ENCODE assay signal across 9 cellular contexts in the genomic region with DNA sequence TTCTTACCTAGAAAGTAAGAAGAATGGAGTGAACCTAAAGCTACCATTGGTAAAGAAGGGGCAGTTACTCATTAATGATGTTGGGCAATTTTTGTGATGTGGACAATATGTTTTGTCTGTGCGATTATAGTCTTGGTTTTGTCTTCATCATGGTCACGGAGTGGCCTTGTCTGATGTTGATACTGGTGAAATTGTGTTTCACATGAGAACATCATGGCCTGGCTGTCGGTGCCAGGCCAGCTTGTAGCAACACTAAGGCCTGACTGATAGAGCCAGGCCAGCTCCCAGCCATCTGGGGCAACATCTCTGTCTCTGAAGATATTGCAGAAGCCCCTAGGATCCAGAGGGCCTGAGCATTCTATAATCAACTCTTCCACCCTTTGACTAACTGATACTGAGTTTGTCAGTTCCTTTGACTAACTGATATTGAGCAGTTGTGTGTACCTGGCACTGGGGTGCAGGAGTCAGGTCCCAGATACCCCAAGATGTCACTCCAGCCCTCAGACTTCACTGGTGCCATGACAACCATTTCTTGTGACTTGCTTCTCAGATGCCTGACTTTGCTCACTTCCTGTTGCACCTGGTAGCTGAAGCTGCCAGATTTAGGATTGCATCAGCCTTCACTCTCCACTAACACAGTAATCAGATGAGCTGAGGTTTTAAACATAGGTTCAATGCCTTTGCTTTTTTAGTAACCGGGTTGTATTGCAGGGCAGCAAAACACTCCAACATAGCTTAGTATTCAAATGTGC.
DNase-seq lines count a peak whose midpoint lies in the region; ATAC-seq and TF ChIP-seq lines count a peak whose summit lies in the region.
"Had no signal": no experiment of that assay in that cellular context is flagged by ENCODE, and none has a peak within 500 bp of the region (broad histone marks: within the 10 kb centered on the region; RNA-seq: fewer than 3 reads in every experiment).

No MANE protein-coding gene starts in this region.

- peaks cover 65% of the 10 kb centered on the region for H3K4me1 ChIP-seq in thymus (ENCODE audit: control insufficient read depth, insufficient read depth, low read length)
- H3K4me1 ChIP-seq in left lung, result no peaks in the 10 kb centered on the region

- H3K36me3 ChIP-seq in thymus (ENCODE audit: control insufficient read depth, insufficient read depth) (peaks cover 10% of the 10 kb centered on the region), left lung (peaks cover 0 to 48% of the 10 kb centered on the region in 2 donors)

- peaks cover 5% of the 10 kb centered on the region for H3K9me3 Mint-ChIP-seq in CD4-positive, alpha-beta T cell
- peaks cover 15% of the 10 kb centered on the region for H3K9me3 Mint-ChIP-seq in activated T-helper 2 cell treated with anti-CD3 and anti-CD28 coated beads, Interferon-gamma antibody, Interleukin-2, Interleukin-4, amounts not matched to agents 10 μg/mL and 5 μg/mL and 100 μg/mL, durations not matched to agents 14 hours and 24 hours and 36 hours

- H3K4me3 ChIP-seq in thymus (ENCODE audit: low read length) (no peak overlapping the region), left lung (no peak overlapping the region)

- peak overlapping the region; percentile 62 for H3K4me3 Mint-ChIP-seq in CD4-positive, alpha-beta T cell
- no peak overlapping the region for H3K4me3 Mint-ChIP-seq in activated T-helper 2 cell treated with anti-CD3 and anti-CD28 coated beads, Interferon-gamma antibody, Interleukin-2, Interleukin-4, amounts not matched to agents 10 μg/mL and 5 μg/mL and 100 μg/mL, durations not matched to agents 14 hours and 24 hours and 36 hours (ENCODE audit: low read depth)
- H3K4me3 Mint-ChIP-seq: brain had no signal

- DNase-seq in CD4-positive, alpha-beta T cell, result peak in 3 of 10 experiments; percentile 17 to 57 (median 19)
- DNase-seq in activated T-helper 2 cell treated with anti-CD3 and anti-CD28 coated beads, Interferon-gamma antibody, Interleukin-2, Interleukin-4, amounts not matched to agents 10 μg/mL and 5 μg/mL and 100 μg/mL, durations not matched to agents 14 hours and 24 hours and 36 hours (ENCODE audit: low spot score), result peak; percentile 37
- DNase-seq in left lung, result no peak
- DNase-seq in NCI-H1105 (lab: John Stamatoyannopoulos, UW), result no peak
- no peak for DNase-seq in iPS-NIHi7 (ENCODE audit: extremely low spot score)

- TF ChIP-seq CTCF in CD4-positive, alpha-beta T cell (IDR thresholded peaks at IDR 0.05), result no peak
- TF ChIP-seq CTCF in left lung (IDR thresholded peaks at IDR 0.05), result no peak

- no peaks in the 10 kb centered on the region for H3K9me3 ChIP-seq in CD4-positive, alpha-beta T cell (ENCODE audit: control insufficient read depth, low read length)
- no peaks in the 10 kb centered on the region for H3K9me3 ChIP-seq in thymus (ENCODE audit: control insufficient read depth)
- H3K9me3 ChIP-seq in left lung, result peaks cover 0 to 17% of the 10 kb centered on the region in 2 donors

- intact Hi-C loops in CD4-positive, alpha-beta T cell (cut with DNase I, micrococcal nuclease), result loop anchor here in 1 of 2 experiments (10.0 kb wide), 1 partner anchor 59 kb away; a partner anchor contains a TSS
- intact Hi-C loops in activated T-helper 2 cell treated with anti-CD3 and anti-CD28 coated beads, Interferon-gamma antibody, Interleukin-2, Interleukin-4, amounts not matched to agents 10 μg/mL and 5 μg/mL and 100 μg/mL, durations not matched to agents 14 hours and 24 hours and 36 hours (cut with micrococcal nuclease), result no loop called here
- intact Hi-C loops in left lung (cut with DNase I), result no loop called here

- H3K27me3 Mint-ChIP-seq in CD4-positive, alpha-beta T cell, result no peaks in the 10 kb centered on the region
- no peaks in the 10 kb centered on the region for H3K27me3 Mint-ChIP-seq in activated T-helper 2 cell treated with anti-CD3 and anti-CD28 coated beads, Interferon-gamma antibody, Interleukin-2, Interleukin-4, amounts not matched to agents 10 μg/mL and 5 μg/mL and 100 μg/mL, durations not matched to agents 14 hours and 24 hours and 36 hours (ENCODE audit: low read depth)
- H3K27me3 Mint-ChIP-seq: brain had no signal

- peak overlapping the region; percentile 22 for H3K27ac ChIP-seq in CD4-positive, alpha-beta T cell (ENCODE audit: low read depth, low read length)
- H3K27ac ChIP-seq in thymus (ENCODE audit: low read depth) (peak overlapping the region; percentile 87), left lung (no peak overlapping the region)

- peak overlapping the region; percentile 89 for H3K27ac Mint-ChIP-seq in CD4-positive, alpha-beta T cell
- peak overlapping the region; percentile 75 for H3K27ac Mint-ChIP-seq in activated T-helper 2 cell treated with anti-CD3 and anti-CD28 coated beads, Interferon-gamma antibody, Interleukin-2, Interleukin-4, amounts not matched to agents 10 μg/mL and 5 μg/mL and 100 μg/mL, durations not matched to agents 14 hours and 24 hours and 36 hours

- POLR2A ChIA-PET in CD4-positive, alpha-beta T cell (lab: Charles Lee), result interaction anchor here (1.0 to 1.3 kb wide), 3 partner anchors 12 to 126 kb away, joined by 4 to 7 read pairs (median 5); no protein-coding TSS in a partner anchor

- H3K27me3 ChIP-seq in CD4-positive, alpha-beta T cell (ENCODE audit: control insufficient read depth, insufficient read depth, low read length), result no peaks in the 10 kb centered on the region
- H3K27me3 ChIP-seq in thymus (ENCODE audit: control insufficient read depth, insufficient read depth), result no peaks in the 10 kb centered on the region
- H3K27me3 ChIP-seq in left lung, result no peaks in the 10 kb centered on the region

- 72% methylated on average over 4 of the region's 4 CpGs for WGBS in thymus

- CTCF ChIA-PET in CD4-positive, alpha-beta T cell (lab: Charles Lee), result interaction anchor here (1.6 kb wide), 1 partner anchor 14 kb away, joined by 6 read pairs; no protein-coding TSS in a partner anchor

- peak; percentile 84 for ATAC-seq in CD4-positive, alpha-beta T cell (ENCODE audit: poor library complexity)
- ATAC-seq in GM19324 (IDR thresholded peaks at IDR 0.05; ENCODE audit: low FRiP score, unreplicated experiment) (peak; percentile 79), HG03159 (IDR thresholded peaks at IDR 0.05; ENCODE audit: unreplicated experiment) (peak; percentile 95), left lung (no peak)

- peaks cover 64% of the 10 kb centered on the region for H3K4me1 Mint-ChIP-seq in CD4-positive, alpha-beta T cell (ENCODE audit: low read depth)
- H3K4me1 Mint-ChIP-seq in activated T-helper 2 cell treated with anti-CD3 and anti-CD28 coated beads, Interferon-gamma antibody, Interleukin-2, Interleukin-4, amounts not matched to agents 10 μg/mL and 5 μg/mL and 100 μg/mL, durations not matched to agents 14 hours and 24 hours and 36 hours (ENCODE audit: low read depth), result peaks cover 20% of the 10 kb centered on the region
- H3K4me1 Mint-ChIP-seq: brain had no signal

- peaks cover 59% of the 10 kb centered on the region for H3K36me3 Mint-ChIP-seq in CD4-positive, alpha-beta T cell (ENCODE audit: low read depth)
- H3K36me3 Mint-ChIP-seq in activated T-helper 2 cell treated with anti-CD3 and anti-CD28 coated beads, Interferon-gamma antibody, Interleukin-2, Interleukin-4, amounts not matched to agents 10 μg/mL and 5 μg/mL and 100 μg/mL, durations not matched to agents 14 hours and 24 hours and 36 hours (ENCODE audit: low read depth), result peaks cover 77% of the 10 kb centered on the region

Comparison
In these comparisons a context has a peak if more than half of its experiments do, and no peak if none do; other contexts are left out.
1. H3K27ac ChIP-seq: peak in CD4-positive, alpha-beta T cell (single experiment) and thymus (single experiment); none in left lung (0 of 2).